Comparison of ENCODE assay signal across 23 cellular contexts in genomic region chr7:21959387-21959776, GRCh38.
"Had no signal": no experiment of that assay in that cellular context is flagged by ENCODE, and none has a peak within 500 bp of the region (broad histone marks: within the 10 kb centered on the region; RNA-seq: fewer than 3 reads in every experiment).

No MANE protein-coding gene starts in this region.

- H3K4me2 ChIP-seq: PC-9 had no signal

- DNase-seq: IMR-90, Kasumi-1, KG1, MM.1S, NCI-H1092 treated with DMSO at 0.1 percent for 48 hours, NCI-H1417, NCI-H1436 treated with DMSO at 0.1 percent for 48 hours, NCI-H1694, NCI-H187 treated with DMSO at 0.1 percent for 48 hours, NCI-H2029 treated with DMSO at 0.1 percent for 48 hours, NCI-H2171 treated with DMSO at 0.1 percent for 48 hours, NCI-H345, NCI-H446 treated with DMSO at 0.1 percent for 48 hours, NCI-H510A treated with DMSO at 0.1 percent for 48 hours, NCI-H526, OCI-M1, Peyer's patch, SHP77 treated with DMSO at 0.1 percent for 48 hours, SJCRH30 had no signal

- ATAC-seq: HepG2, Right ventricle myocardium inferior, SK-N-SH treated with all-trans-retinoic acid at 6 μM for 48 hours had no signal

- H3K36me3 ChIP-seq: Peyer's patch, SJCRH30 had no signal

- FAIRE-seq: HepG2 had no signal

- H3K27ac ChIP-seq: PC-9, Peyer's patch, SJCRH30 had no signal

- H3K9me3 ChIP-seq: Peyer's patch, SJCRH30 had no signal

- H3K4me1 ChIP-seq: Peyer's patch, SJCRH30 had no signal

- H3K4me3 ChIP-seq: PC-9, Peyer's patch, SJCRH30 had no signal

- H2AFZ ChIP-seq: PC-9 had no signal
